ENCODE assay signal across 8 cellular contexts in genomic region chr7:103348452-103348851, GRCh38. TPM values are rescaled to one million over a fixed set of nuclear protein-coding genes. Genes with fewer than 3 reads are reported as not detected.
DNase-seq lines count a peak whose midpoint lies in the region; ATAC-seq, FAIRE-seq and TF ChIP-seq lines count a peak whose summit lies in the region.

No MANE protein-coding gene starts in this region.

- DNase-seq in PC-3 (no peak), endothelial cell of umbilical vein (ENCODE audit: low read depth, low spot score) (peak; percentile 13), trophoblast cell (no peak), mesenteric fat pad (ENCODE audit: low spot score) (no peak), NCI-H1694 (lab: John Stamatoyannopoulos, UW) (no peak), NCI-H2081 (lab: John Stamatoyannopoulos, UW) (no peak)

- no CpG with 5 or more reads among the region's 13 CpGs for WGBS in trophoblast cell (ENCODE audit: extremely low coverage, insufficient coverage, insufficient read length)

- no peak overlapping the region for H3K14ac ChIP-seq in trophoblast cell (ENCODE audit: low read length)

- no peak overlapping the region for H3K27ac ChIP-seq in PC-3 (ENCODE audit: low read length)
- H3K27ac ChIP-seq in endothelial cell of umbilical vein (ENCODE audit: insufficient read depth, low read depth, low read length) = peak overlapping the region; percentile 63
- H3K27ac ChIP-seq in trophoblast cell (ENCODE audit: low read depth, low read length) = no peak overlapping the region

- peak overlapping the region; percentile 92 for H3K4me3 ChIP-seq in GM08714 (ENCODE audit: low read length)
- peak overlapping the region; percentile 83 for H3K4me3 ChIP-seq in PC-3 (ENCODE audit: low read length)
- peak overlapping the region; percentile 71 to 89 (median 86) for H3K4me3 ChIP-seq in endothelial cell of umbilical vein (replicated peaks in 1 of 3; ENCODE audit: insufficient read depth in 1 of 3, low read depth in 1 of 3, low read length in 3 of 3)
- H3K4me3 ChIP-seq in trophoblast cell (ENCODE audit: low read depth, low read length) = peak overlapping the region; percentile 57

- H3K9me2 ChIP-seq in PC-3 (replicated peaks; ENCODE audit: low read length) = no peaks in the 10 kb centered on the region

- H3K9ac ChIP-seq in PC-3 (ENCODE audit: low read length) = peak overlapping the region; percentile 96
- peak overlapping the region; percentile 94 for H3K9ac ChIP-seq in endothelial cell of umbilical vein (replicated peaks; ENCODE audit: extremely low read depth, insufficient read depth, low read length)
- no peak overlapping the region for H3K9ac ChIP-seq in trophoblast cell (ENCODE audit: low read length)

- TF ChIP-seq CTCF in PC-3 (conservative IDR thresholded peaks at IDR 0.05; ENCODE audit: low read depth, low read length) (no peak), endothelial cell of umbilical vein (IDR thresholded peaks at IDR 0.05; ENCODE audit: extremely low read depth in 1 of 2, insufficient read depth in 1 of 2, low read depth in 1 of 2, low read length in 2 of 2) (no peak)

- H2BK5ac ChIP-seq in trophoblast cell (ENCODE audit: low read depth, low read length, poor library complexity) = no peak overlapping the region

- no peak overlapping the region for H2BK12ac ChIP-seq in trophoblast cell (ENCODE audit: low read length)

- dilution Hi-C loops in endothelial cell of umbilical vein (cut with MboI; ENCODE audit: extremely low pct_ligation_motif_present, low sequenced_read_pairs) = no loop called here

- peak overlapping the region; percentile 98 for H3K4ac ChIP-seq in trophoblast cell (ENCODE audit: low read depth, low read length)

- POLR2A ChIA-PET in PC-3 (lab: Charles Lee; ENCODE audit: unreplicated experiment) (no interaction called here), endothelial cell of umbilical vein (lab: Charles Lee) (interaction anchor here (0.6 kb wide), 1 partner anchor 1743 kb away, joined by 3 read pairs; no protein-coding TSS in a partner anchor)

- H3K23ac ChIP-seq in trophoblast cell (ENCODE audit: low read length) = no peak overlapping the region

- H3K79me1 ChIP-seq in trophoblast cell (ENCODE audit: low read length) = peaks cover 9% of the 10 kb centered on the region

- H4K20me1 ChIP-seq in PC-3 (ENCODE audit: low read length) (peaks cover 40% of the 10 kb centered on the region), endothelial cell of umbilical vein (replicated peaks; ENCODE audit: control insufficient read depth, extremely low read depth, insufficient read depth, low read length) (no peaks in the 10 kb centered on the region)

- H2BK120ac ChIP-seq in trophoblast cell (ENCODE audit: insufficient read depth, low read length, poor library complexity) = no peak overlapping the region

- H3K9me1 ChIP-seq in endothelial cell of umbilical vein (replicated peaks; ENCODE audit: control insufficient read depth, extremely low read depth, insufficient read depth, low read length) = no peaks in the 10 kb centered on the region

- no peak overlapping the region for H4K12ac ChIP-seq in trophoblast cell (ENCODE audit: low read depth, low read length)

- no peaks in the 10 kb centered on the region for H3K27me3 ChIP-seq in PC-3 (ENCODE audit: low read length)
- H3K27me3 ChIP-seq in endothelial cell of umbilical vein (ENCODE audit: control insufficient read depth in 2 of 2, insufficient read depth in 2 of 2, low read length in 2 of 2) = no peaks in the 10 kb centered on the region
- H3K27me3 ChIP-seq in trophoblast cell (ENCODE audit: insufficient read depth, low read length) = no peaks in the 10 kb centered on the region

- no peak for ATAC-seq in PC-3
- no peak for ATAC-seq in GM19455 (IDR thresholded peaks at IDR 0.05; ENCODE audit: unreplicated experiment)

- BruUV-seq in PC-3 (replicated peaks; lab: Mats Ljungman, UMichigan) = no TSS peak
- BruUV-seq in endothelial cell of umbilical vein (replicated peaks; lab: Mats Ljungman, UMichigan) = no TSS peak

- no peak overlapping the region for H2AFZ ChIP-seq in PC-3 (ENCODE audit: low read length)
- no peak overlapping the region for H2AFZ ChIP-seq in endothelial cell of umbilical vein (ENCODE audit: low read depth, low read length)
- no peak overlapping the region for H2AFZ ChIP-seq in trophoblast cell (ENCODE audit: insufficient read depth, low read length, poor library complexity)

- H3K4me1 ChIP-seq in PC-3 (ENCODE audit: insufficient read depth, low read length) (peaks cover 33% of the 10 kb centered on the region), endothelial cell of umbilical vein (ENCODE audit: control insufficient read depth, extremely low read depth, insufficient read depth, low read length) (peaks cover 29% of the 10 kb centered on the region), trophoblast cell (ENCODE audit: control insufficient read depth in 1 of 2, insufficient read depth in 2 of 2, low read length in 2 of 2) (peaks cover 2 to 4% of the 10 kb centered on the region in 2 experiments)

- CTCF ChIA-PET in PC-3 (lab: Charles Lee) = no interaction called here
- CTCF ChIA-PET in endothelial cell of umbilical vein (lab: Charles Lee) = no interaction called here

- no peak overlapping the region for H4K8ac ChIP-seq in trophoblast cell (ENCODE audit: low read depth, low read length)

- intact Hi-C loops in PC-3 (cut with micrococcal nuclease) (loop anchor here (1.0 to 10.0 kb wide), 3 partner anchors 41 to 204 kb away; partner anchors contain the start of gene NAPEPLD), endothelial cell of umbilical vein (cut with micrococcal nuclease) (no loop called here)

- TF ChIP-seq POLR2A in endothelial cell of umbilical vein (IDR thresholded peaks at IDR 0.05; ENCODE audit: low read depth, low read length) = no peak

- no peaks in the 10 kb centered on the region for H3F3A ChIP-seq in PC-3 (ENCODE audit: low read length, unreplicated experiment)

- peak overlapping the region; percentile 90 for H3K4me2 ChIP-seq in PC-3 (ENCODE audit: low read length)
- peak overlapping the region; percentile 93 for H3K4me2 ChIP-seq in endothelial cell of umbilical vein (ENCODE audit: insufficient read depth, low read length)
- peak overlapping the region; percentile 71 for H3K4me2 ChIP-seq in trophoblast cell (ENCODE audit: low read length)

- H3K9me3 ChIP-seq in PC-3 (ENCODE audit: low read length) (no peaks in the 10 kb centered on the region), endothelial cell of umbilical vein (replicated peaks; ENCODE audit: control insufficient read depth, insufficient read depth, low read length) (no peaks in the 10 kb centered on the region), trophoblast cell (ENCODE audit: insufficient read depth, low read depth, low read length) (peaks cover 2% of the 10 kb centered on the region)

- H3K36me3 ChIP-seq in PC-3 (ENCODE audit: low read depth, low read length) (peaks cover 13% of the 10 kb centered on the region; the same call in 1 of the 2 replicates), endothelial cell of umbilical vein (ENCODE audit: control insufficient read depth in 2 of 2, extremely low read depth in 1 of 2, insufficient read depth in 2 of 2, low read length in 2 of 2) (no peaks in the 10 kb centered on the region), trophoblast cell (ENCODE audit: control insufficient read depth in 1 of 2, insufficient read depth in 2 of 2, low read length in 2 of 2) (peaks cover 7 to 10% of the 10 kb centered on the region in 2 experiments)

- no peak overlapping the region for H4K91ac ChIP-seq in trophoblast cell (ENCODE audit: low read depth, low read length)

- FAIRE-seq in endothelial cell of umbilical vein (lab: Jason Lieb, UNC) = no peak

- no peak overlapping the region for H3K18ac ChIP-seq in trophoblast cell (ENCODE audit: low read length)

- H2AK5ac ChIP-seq in trophoblast cell (ENCODE audit: low read length) = no peak overlapping the region

- peaks cover 85% of the 10 kb centered on the region for H3K79me2 ChIP-seq in PC-3 (ENCODE audit: low read length)
- H3K79me2 ChIP-seq in endothelial cell of umbilical vein (ENCODE audit: control insufficient read depth, insufficient read depth, low read length) = peaks cover 79% of the 10 kb centered on the region
- peaks cover 12% of the 10 kb centered on the region for H3K79me2 ChIP-seq in trophoblast cell (ENCODE audit: control insufficient read depth, insufficient read depth, low read length, poor library complexity)

RNA-seq across cellular contexts. Expression of gene PSMC2, which starts 1.0 kb away (rescaled TPM):
- total RNA-seq in PC-3 (2014; rRNA removed) (190 and 237 TPM in 2 replicates), endothelial cell of umbilical vein (137 and 147 TPM in 2 replicates), mesenteric fat pad (127 TPM)
- 80.2 and 109 TPM in 2 replicates for polyA plus RNA-seq in endothelial cell of umbilical vein
- 154 and 158 TPM in 2 replicates for polyA plus RNA-seq in endothelial cell of umbilical vein (2011; cell fraction: cytosol; rRNA removed)
- polyA plus RNA-seq in endothelial cell of umbilical vein (2011; cell fraction: nucleus; rRNA removed) = 140 and 158 TPM in 2 replicates
- 147 and 245 TPM in 2 replicates for polyA plus RNA-seq in endothelial cell of umbilical vein (2012)
- 79.0 and 89.8 TPM in 2 replicates for polyA minus RNA-seq in endothelial cell of umbilical vein
- 55.4 TPM for polyA minus RNA-seq in endothelial cell of umbilical vein (2011; cell fraction: cytosol; rRNA and poly(A)+ RNA removed)
- polyA minus RNA-seq in endothelial cell of umbilical vein (2011; cell fraction: nucleus; rRNA and poly(A)+ RNA removed) = 27.0 and 40.6 TPM in 2 replicates
- 229 and 230 TPM in 2 replicates for polyA plus RNA-seq in trophoblast cell (2013)

RNA-seq across cellular contexts. Expression of gene DNAJC2, which starts 3.9 kb away (rescaled TPM):
- total RNA-seq in PC-3 (2014; rRNA removed) (21.7 and 30.6 TPM in 2 replicates), endothelial cell of umbilical vein (33.3 and 36.3 TPM in 2 replicates), mesenteric fat pad (27.9 TPM)
- polyA plus RNA-seq in endothelial cell of umbilical vein = 6.1 and 8.4 TPM in 2 replicates
- polyA plus RNA-seq in endothelial cell of umbilical vein (2011; cell fraction: cytosol; rRNA removed) = 14.1 and 15.1 TPM in 2 replicates
- polyA plus RNA-seq in endothelial cell of umbilical vein (2011; cell fraction: nucleus; rRNA removed) = 65.8 and 89.2 TPM in 2 replicates
- polyA plus RNA-seq in endothelial cell of umbilical vein (2012) = 23.7 and 34.1 TPM in 2 replicates
- 3.7 and 5.0 TPM in 2 replicates for polyA minus RNA-seq in endothelial cell of umbilical vein
- 4.9 TPM for polyA minus RNA-seq in endothelial cell of umbilical vein (2011; cell fraction: cytosol; rRNA and poly(A)+ RNA removed)
- polyA minus RNA-seq in endothelial cell of umbilical vein (2011; cell fraction: nucleus; rRNA and poly(A)+ RNA removed) = 17.5 and 18.8 TPM in 2 replicates
- polyA plus RNA-seq in trophoblast cell (2013) = 46.5 and 49.6 TPM in 2 replicates

RNA-seq across cellular contexts. Expression of gene PMPCB, which starts 51.2 kb away (rescaled TPM):
- total RNA-seq in PC-3 (2014; rRNA removed) (49.6 and 64.4 TPM in 2 replicates), endothelial cell of umbilical vein (36.8 and 39.7 TPM in 2 replicates), mesenteric fat pad (43.8 TPM)
- 25.3 and 30.0 TPM in 2 replicates for polyA plus RNA-seq in endothelial cell of umbilical vein
- polyA plus RNA-seq in endothelial cell of umbilical vein (2011; cell fraction: cytosol; rRNA removed) = 39.8 and 42.1 TPM in 2 replicates
- 67.1 and 83.8 TPM in 2 replicates for polyA plus RNA-seq in endothelial cell of umbilical vein (2011; cell fraction: nucleus; rRNA removed)
- 32.9 and 45.8 TPM in 2 replicates for polyA plus RNA-seq in endothelial cell of umbilical vein (2012)
- 25.0 and 32.5 TPM in 2 replicates for polyA minus RNA-seq in endothelial cell of umbilical vein
- polyA minus RNA-seq in endothelial cell of umbilical vein (2011; cell fraction: cytosol; rRNA and poly(A)+ RNA removed) = 32.1 TPM
- 18.7 and 22.8 TPM in 2 replicates for polyA minus RNA-seq in endothelial cell of umbilical vein (2011; cell fraction: nucleus; rRNA and poly(A)+ RNA removed)
- polyA plus RNA-seq in trophoblast cell (2013) = 47.5 and 51.0 TPM in 2 replicates
